Comparison of ENCODE assay signal across 8 cellular contexts in genomic region chr4:72569719-72570235, GRCh38. TPM values are rescaled to one million over a fixed set of nuclear protein-coding genes. Genes with fewer than 3 reads are reported as not detected.
DNase-seq lines count a peak whose midpoint lies in the region; ATAC-seq and TF ChIP-seq lines count a peak whose summit lies in the region.

No MANE protein-coding gene starts in this region.

- DNase-seq in CMK (ENCODE audit: low read depth) (peak; percentile 78), UCSD-AML1 (lab: John Stamatoyannopoulos, UW; ENCODE audit: unreplicated experiment) (peak; percentile 33), left ventricle myocardium inferior (no peak), NCI-H1436 treated with DMSO at 0.1 percent for 48 hours (lab: John Stamatoyannopoulos, UW) (no peak), NCI-H2227 treated with DMSO at 0.1 percent for 48 hours (lab: John Stamatoyannopoulos, UW) (no peak)
- DNase-seq in stimulated activated CD4-positive, alpha-beta T cell treated with anti-CD3 and anti-CD28 coated beads, Interleukin-4, amount 100 ng/mL, for 1 hour, result no peak
- DNase-seq in effector memory CD8-positive, alpha-beta T cell, result no peak

- no peak for ATAC-seq in effector memory CD8-positive, alpha-beta T cell (replicated peaks)

- no peak overlapping the region for H3K27ac ChIP-seq in left ventricle myocardium inferior (replicated peaks)
- peak overlapping the region; percentile 58 for H3K27ac ChIP-seq in rectal smooth muscle tissue (ENCODE audit: low read depth, low read length)

- peaks cover 6 to 8% of the 10 kb centered on the region in 2 donors for H3K4me1 Mint-ChIP-seq in effector memory CD8-positive, alpha-beta T cell (ENCODE audit: low read depth in 2 of 2)

- H3K4me3 ChIP-seq in left ventricle myocardium inferior, result peak overlapping the region; percentile 74
- peak overlapping the region; percentile 90 for H3K4me3 ChIP-seq in rectal smooth muscle tissue (ENCODE audit: low read length)

- H3K4me1 ChIP-seq in left ventricle myocardium inferior, result peaks cover 26% of the 10 kb centered on the region
- H3K4me1 ChIP-seq in rectal smooth muscle tissue (ENCODE audit: control insufficient read depth, insufficient read depth, low read length), result peaks cover 3% of the 10 kb centered on the region

- H3K36me3 Mint-ChIP-seq in effector memory CD8-positive, alpha-beta T cell (ENCODE audit: insufficient read depth), result no peaks in the 10 kb centered on the region

- no peaks in the 10 kb centered on the region for H3K9me3 ChIP-seq in left ventricle myocardium inferior (replicated peaks)

- H3K27me3 Mint-ChIP-seq in effector memory CD8-positive, alpha-beta T cell, result peaks cover 38 to 51% of the 10 kb centered on the region in 2 donors

- no peak for TF ChIP-seq CTCF in left ventricle myocardium inferior (IDR thresholded peaks at IDR 0.05; ENCODE audit: borderline replicate concordance)

- no peak overlapping the region for H3K9ac ChIP-seq in rectal smooth muscle tissue (ENCODE audit: low read length)

- H3K36me3 ChIP-seq in left ventricle myocardium inferior (no peaks in the 10 kb centered on the region), rectal smooth muscle tissue (ENCODE audit: control insufficient read depth, insufficient read depth, low read length) (no peaks in the 10 kb centered on the region)

- peak overlapping the region in 1 of 2 donors; percentile 48 for H3K4me3 Mint-ChIP-seq in effector memory CD8-positive, alpha-beta T cell

- intact Hi-C loops in left ventricle myocardium inferior (cut with micrococcal nuclease), result no loop called here

- H3K27me3 ChIP-seq in left ventricle myocardium inferior (ENCODE audit: low read depth) (peaks cover 7% of the 10 kb centered on the region), rectal smooth muscle tissue (ENCODE audit: control insufficient read depth, insufficient read depth, low read length) (peaks cover 2% of the 10 kb centered on the region)

- H3K9me3 Mint-ChIP-seq in effector memory CD8-positive, alpha-beta T cell, result peaks cover 4 to 6% of the 10 kb centered on the region in 2 donors

- H3K27ac Mint-ChIP-seq in effector memory CD8-positive, alpha-beta T cell, result no peak overlapping the region

RNA-seq across cellular contexts. Expression of gene ADAMTS3, which starts 0.8 kb away (rescaled TPM):
- 0.60 TPM for total RNA-seq in left ventricle myocardium inferior

Comparison
In these comparisons a context has a peak if more than half of its experiments do, and no peak if none do; other contexts are left out.
1. DNase-seq: peak in CMK (single experiment) and UCSD-AML1 (single experiment); none in left ventricle myocardium inferior (single experiment), NCI-H1436 treated with DMSO at 0.1 percent for 48 hours (single experiment), stimulated activated CD4-positive, alpha-beta T cell treated with anti-CD3 and anti-CD28 coated beads, Interleukin-4, amount 100 ng/mL, for 1 hour (single experiment), effector memory CD8-positive, alpha-beta T cell (0 of 3) and NCI-H2227 treated with DMSO at 0.1 percent for 48 hours (single experiment).